ENCODE assay signal across 9 cellular contexts in genomic region chr2:208252766-208253492, GRCh38. TPM values are rescaled to one million over a fixed set of nuclear protein-coding genes. Genes with fewer than 3 reads are reported as not detected.
DNase-seq lines count a peak whose midpoint lies in the region; ATAC-seq, FAIRE-seq and TF ChIP-seq lines count a peak whose summit lies in the region.
"Had no signal": no experiment of that assay in that cellular context is flagged by ENCODE, and none has a peak within 500 bp of the region (broad histone marks: within the 10 kb centered on the region; RNA-seq: fewer than 3 reads in every experiment).

No MANE protein-coding gene starts in this region.

- H2AK5ac ChIP-seq in H1 (ENCODE audit: low read depth, low read length): no peak overlapping the region

- H2BK12ac ChIP-seq in H1 (ENCODE audit: low read depth, low read length): no peak overlapping the region

- TF ChIP-seq EP300 in H1 (IDR thresholded peaks at IDR 0.05; ENCODE audit: borderline replicate concordance in 1 of 2, low read depth in 2 of 2, low read length in 2 of 2): no peak

- no peak overlapping the region for H4K5ac ChIP-seq in H1 (ENCODE audit: insufficient read length, low read depth, low read length)

- no peak for TF ChIP-seq CTCF in CD4-positive, alpha-beta T cell (IDR thresholded peaks at IDR 0.05)
- no peak for TF ChIP-seq CTCF in H1 (IDR thresholded peaks at IDR 0.05; ENCODE audit: control extremely low read depth in 1 of 3, insufficient read depth in 1 of 3, low read depth in 1 of 3, low read length in 3 of 3)
- no peak for TF ChIP-seq CTCF in neural progenitor cell (IDR thresholded peaks at IDR 0.05)
- TF ChIP-seq CTCF in GM10248 (IDR thresholded peaks at IDR 0.05; ENCODE audit: control extremely low read depth, extremely low read depth, low read depth, missing control alignments): no peak

- POLR2A ChIA-PET in CD4-positive, alpha-beta T cell (lab: Charles Lee): interaction anchor here (3.9 kb wide), 1 partner anchor 14 kb away, joined by 51 read pairs; the partner anchor contains the start of gene PIKFYVE
- POLR2A ChIA-PET in H1 (lab: Charles Lee; ENCODE audit: partially characterized antibody) (interaction anchor here (0.8 to 7.0 kb wide), 7 partner anchors 12 to 142 kb away, joined by 3 to 68 read pairs (median 6); partner anchors contain the start of gene PIKFYVE), GM10248 (lab: Yijun Ruan, JAX) (no interaction called here)

- no peak overlapping the region for H3K4ac ChIP-seq in H1 (replicated peaks; ENCODE audit: insufficient read length, low read depth, low read length)

- H3K4me3 Mint-ChIP-seq in CD4-positive, alpha-beta T cell: peak overlapping the region; percentile 100
- H3K4me3 Mint-ChIP-seq in neural progenitor cell: peak overlapping the region; percentile 99

- H2BK5ac ChIP-seq in H1 (ENCODE audit: low read depth, low read length): no peak overlapping the region

- H3K79me1 ChIP-seq in H1 (ENCODE audit: low read depth, low read length): 0 out of 2 replicates have a peak, but pooled peaks cover 3% of the 10 kb centered on the region

- H3K9me3 ChIP-seq in CD4-positive, alpha-beta T cell (ENCODE audit: control insufficient read depth, low read length): no peaks in the 10 kb centered on the region
- no peaks in the 10 kb centered on the region for H3K9me3 ChIP-seq in H1 (ENCODE audit: insufficient read depth in 2 of 2, low read depth in 1 of 2, low read length in 1 of 2)
- no peaks in the 10 kb centered on the region for H3K9me3 ChIP-seq in neural progenitor cell (ENCODE audit: low read depth)

- H3K56ac ChIP-seq in H1 (replicated peaks; ENCODE audit: insufficient read length, low read depth, low read length): no peak overlapping the region

- no peak overlapping the region for H4K91ac ChIP-seq in H1 (replicated peaks; ENCODE audit: insufficient read length, low read length)

- H3K36me3 ChIP-seq in H1 (ENCODE audit: control insufficient read depth in 2 of 4, insufficient read depth in 4 of 4, low read length in 3 of 4): peaks cover 10 to 56% (median 29%) of the 10 kb centered on the region in 4 experiments
- H3K36me3 ChIP-seq in neural progenitor cell: peaks cover 30% of the 10 kb centered on the region

- no peaks in the 10 kb centered on the region for H3K9me3 Mint-ChIP-seq in CD4-positive, alpha-beta T cell
- no peaks in the 10 kb centered on the region for H3K9me3 Mint-ChIP-seq in neural progenitor cell

- no peak overlapping the region for H3K18ac ChIP-seq in H1 (ENCODE audit: extremely low read depth, low read length)

- no peak overlapping the region for H2BK20ac ChIP-seq in H1 (ENCODE audit: low read length)

- H3K4me1 ChIP-seq in H1 (replicated peaks in 1 of 4; ENCODE audit: control insufficient read depth in 3 of 4, insufficient read depth in 4 of 4, low read length in 3 of 4) (peaks cover 0 to 5% (median 3%) of the 10 kb centered on the region in 4 experiments; a peak in 2 of 7 replicates), neural progenitor cell (peaks cover 39% of the 10 kb centered on the region)

- H4K20me1 ChIP-seq in H1 (replicated peaks in 1 of 2; ENCODE audit: control insufficient read depth in 1 of 2, insufficient read depth in 2 of 2, low read length in 2 of 2): peaks cover 0 to 1% of the 10 kb centered on the region in 2 experiments
- H4K20me1 ChIP-seq in neural progenitor cell (ENCODE audit: low read depth): peaks cover 28% of the 10 kb centered on the region

- peaks cover 25% of the 10 kb centered on the region for H3K4me1 Mint-ChIP-seq in CD4-positive, alpha-beta T cell (ENCODE audit: low read depth)
- peaks cover 36% of the 10 kb centered on the region for H3K4me1 Mint-ChIP-seq in neural progenitor cell

- H3K36me3 Mint-ChIP-seq in CD4-positive, alpha-beta T cell (ENCODE audit: low read depth): peaks cover 62% of the 10 kb centered on the region
- H3K36me3 Mint-ChIP-seq in neural progenitor cell: peaks cover 35% of the 10 kb centered on the region

- TF ChIP-seq RAD21 in H1 (IDR thresholded peaks at IDR 0.05 in 1 of 2, conservative IDR thresholded peaks at IDR 0.05 in 1 of 2; ENCODE audit: low read depth in 2 of 2, low read length in 2 of 2): no peak

- CTCF ChIA-PET in CD4-positive, alpha-beta T cell (lab: Charles Lee): interaction anchor here (5.6 kb wide), 1 partner anchor 15 kb away, joined by 57 read pairs; the partner anchor contains the start of gene PIKFYVE
- CTCF ChIA-PET in H1 (lab: Charles Lee; ENCODE audit: partially characterized antibody) (interaction anchor here (1.0 to 6.2 kb wide), 10 partner anchors 14 to 179 kb away, joined by 3 to 53 read pairs (median 3); partner anchors contain the start of gene C2orf80), GM10248 (lab: Yijun Ruan, JAX) (interaction anchor here (1.1 to 4.0 kb wide), 12 partner anchors 12 to 213 kb away, joined by 3 to 39 read pairs (median 6); partner anchors contain the start of gene PIKFYVE)

- no peaks in the 10 kb centered on the region for H3K27me3 ChIP-seq in CD4-positive, alpha-beta T cell (ENCODE audit: control insufficient read depth, insufficient read depth, low read length)
- H3K27me3 ChIP-seq in H1 (replicated peaks in 1 of 4; ENCODE audit: control insufficient read depth in 3 of 4, extremely low read depth in 1 of 4, insufficient read depth in 3 of 4, low read length in 3 of 4) (no peaks in the 10 kb centered on the region), neural progenitor cell (no peaks in the 10 kb centered on the region)

- FAIRE-seq in H1 (lab: Jason Lieb, UNC): no peak

- no peak overlapping the region for H3K14ac ChIP-seq in H1 (ENCODE audit: insufficient read length)

- H3K23me2 ChIP-seq in H1 (ENCODE audit: low read depth, low read length): peaks cover 2% of the 10 kb centered on the region; the same call in 1 of the 2 replicates

- H3K9ac ChIP-seq in H1 (replicated peaks in 1 of 4; ENCODE audit: extremely low read depth in 1 of 4, low read depth in 3 of 4, low read length in 3 of 4) (no peak overlapping the region), neural progenitor cell (no peak overlapping the region)

- no peak for ATAC-seq in CD4-positive, alpha-beta T cell (ENCODE audit: poor library complexity)

- H2BK15ac ChIP-seq in H1 (ENCODE audit: low read length): no peak overlapping the region

- H2BK120ac ChIP-seq in H1 (replicated peaks; ENCODE audit: low read depth, low read length): no peak overlapping the region

- no peaks in the 10 kb centered on the region for H3K27me3 Mint-ChIP-seq in CD4-positive, alpha-beta T cell
- H3K27me3 Mint-ChIP-seq in neural progenitor cell (ENCODE audit: insufficient read depth, low read depth): no peaks in the 10 kb centered on the region

- DNase-seq in CD4-positive, alpha-beta T cell: no peak
- peak; percentile 45 for DNase-seq in MV-4-11 (lab: John Stamatoyannopoulos, UW)
- no peak for DNase-seq in H1 (ENCODE audit: low read depth in 1 of 2, low spot score in 2 of 2)
- no peak for DNase-seq in neural progenitor cell (ENCODE audit: low spot score)
- DNase-seq in NCI-H1417 treated with DMSO at 0.1 percent for 48 hours (lab: John Stamatoyannopoulos, UW): no peak
- no peak for DNase-seq in GM10248 (ENCODE audit: extremely low spot score)
- DNase-seq in mucosa of gallbladder (ENCODE audit: low spot score): no peak
- no peak for DNase-seq in NCI-H146 treated with DMSO at 0.1 percent for 48 hours (lab: John Stamatoyannopoulos, UW; ENCODE audit: unreplicated experiment)
- DNase-seq: SW 1271 had no signal

- no peak overlapping the region for H2AFZ ChIP-seq in H1 (ENCODE audit: low read length)
- H2AFZ ChIP-seq in neural progenitor cell (replicated peaks): no peak overlapping the region

- peak overlapping the region in 3 of 4 experiments; percentile 85 to 99 (median 99); a peak in 5 of 8 replicates for H3K4me3 ChIP-seq in H1 (ENCODE audit: extremely low read depth in 1 of 4, insufficient read depth in 2 of 4, low read depth in 3 of 4, low read length in 4 of 4)
- peak overlapping the region; percentile 83 for H3K4me3 ChIP-seq in neural progenitor cell

- peak overlapping the region; percentile 74 for H3K27ac Mint-ChIP-seq in CD4-positive, alpha-beta T cell
- H3K27ac Mint-ChIP-seq in neural progenitor cell: no peak overlapping the region

- 82% methylated on average over 2 of the region's 2 CpGs; no CpG with 5 or more reads in 1 of the 2 experiments for WGBS in H1 (ENCODE audit: extremely low coverage in 1 of 2, insufficient coverage in 1 of 2, insufficient read length in 1 of 2, insufficient replicate concordance in 2 of 2, low coverage in 1 of 2, low lambda C conversion rate in 2 of 2, missing lambda C conversion rate in 1 of 2), 2 experiments

- H3F3A ChIP-seq in neural progenitor cell (ENCODE audit: low read depth): peaks cover 34% of the 10 kb centered on the region

- no peak overlapping the region for H3K27ac ChIP-seq in CD4-positive, alpha-beta T cell (ENCODE audit: low read depth, low read length)
- H3K27ac ChIP-seq in H1 (ENCODE audit: low read depth, low read length) (no peak overlapping the region), neural progenitor cell (no peak overlapping the region)

- H3K79me2 ChIP-seq in H1 (ENCODE audit: control insufficient read depth in 1 of 2, insufficient read depth in 2 of 2, low read length in 2 of 2): peaks cover 3 to 30% of the 10 kb centered on the region in 2 experiments; a peak in 3 of 4 replicates
- peaks cover 54% of the 10 kb centered on the region for H3K79me2 ChIP-seq in neural progenitor cell (ENCODE audit: low read depth)

- no peak overlapping the region for H4K8ac ChIP-seq in H1 (ENCODE audit: extremely low read depth, insufficient read depth, low read length)

- H3K23ac ChIP-seq in H1 (ENCODE audit: insufficient read length): no peak overlapping the region

- no peak for TF ChIP-seq POLR2A in H1 (IDR thresholded peaks at IDR 0.05; ENCODE audit: control extremely low read depth in 1 of 2, low read depth in 2 of 2, low read length in 2 of 2)

- peak overlapping the region; percentile 70 to 85; a peak in 3 of 4 replicates for H3K4me2 ChIP-seq in H1 (ENCODE audit: insufficient read depth in 1 of 2, low read depth in 2 of 2, low read length in 2 of 2)
- peak overlapping the region; percentile 78 for H3K4me2 ChIP-seq in neural progenitor cell

- intact Hi-C loops in CD4-positive, alpha-beta T cell (cut with DNase I, micrococcal nuclease): loop anchor here (5.0 to 10.0 kb wide), 7 partner anchors 81 to 1752 kb away; partner anchors contain the start of genes CCNYL1 (in 1 of the 2), KLF7 (in 1 of the 2), METTL21A (in 1 of the 2) and PLEKHM3 (in 1 of the 2)

RNA-seq across cellular contexts. Expression of gene IDH1, which starts 1.9 kb away (rescaled TPM):
- total RNA-seq in CD4-positive, alpha-beta T cell: 1 to 10 TPM; 3.0 to 3.4 TPM
- 379 and 398 TPM in 2 replicates for total RNA-seq in H1 (2021; fragmentation: NEBNext Ultra II Directional; extraction: Animal tissue kit (Norgen Biotek cat#: 25700))
- polyA plus RNA-seq in H1 (2011; rRNA removed): 115 and 174 TPM in 2 replicates
- polyA plus RNA-seq in H1 (2011; cell fraction: cytosol; rRNA removed): 268 TPM
- polyA plus RNA-seq in H1 (2011; cell fraction: nucleus; rRNA removed): 93.8 TPM
- 219 to 322 TPM (median 251 TPM) in 4 replicates for polyA plus RNA-seq in H1 (2012, experiment 1 of 2)
- 47.0 TPM for polyA plus RNA-seq in H1 (2012, experiment 2 of 2)
- polyA plus RNA-seq in H1 (2013, experiment 1 of 2): 281 TPM
- polyA plus RNA-seq in H1 (2013, experiment 2 of 2): 281 TPM
- polyA minus RNA-seq in H1 (2011; rRNA and poly(A)+ RNA removed): 238 and 293 TPM in 2 replicates
- 164 TPM for polyA minus RNA-seq in H1 (2011; cell fraction: cytosol; rRNA and poly(A)+ RNA removed)
- 137 TPM for polyA minus RNA-seq in H1 (2011; cell fraction: nucleus; rRNA and poly(A)+ RNA removed)
- total RNA-seq in neural progenitor cell (ENCODE audit: low replicate concordance) (236 and 308 TPM in 2 replicates), mucosa of gallbladder (239 TPM)

RNA-seq across cellular contexts. Expression of gene PIKFYVE, which starts 13.1 kb away (rescaled TPM):
- 10 to 100 TPM; 29.3 to 29.9 TPM for total RNA-seq in CD4-positive, alpha-beta T cell
- total RNA-seq in H1 (2021; fragmentation: NEBNext Ultra II Directional; extraction: Animal tissue kit (Norgen Biotek cat#: 25700)): 33.5 and 35.8 TPM in 2 replicates
- polyA plus RNA-seq in H1 (2011; rRNA removed): 7.4 and 8.8 TPM in 2 replicates
- polyA plus RNA-seq in H1 (2011; cell fraction: cytosol; rRNA removed): 12.5 TPM
- polyA plus RNA-seq in H1 (2011; cell fraction: nucleus; rRNA removed): 19.3 TPM
- polyA plus RNA-seq in H1 (2012, experiment 1 of 2): 7.7 to 15.2 TPM (median 10.9 TPM) in 4 replicates
- polyA plus RNA-seq in H1 (2012, experiment 2 of 2): 0.55 TPM
- polyA plus RNA-seq in H1 (2013, experiment 1 of 2): 15.0 TPM
- polyA plus RNA-seq in H1 (2013, experiment 2 of 2): 14.8 TPM
- polyA minus RNA-seq in H1 (2011; rRNA and poly(A)+ RNA removed): 54.9 and 78.0 TPM in 2 replicates
- 27.2 TPM for polyA minus RNA-seq in H1 (2011; cell fraction: cytosol; rRNA and poly(A)+ RNA removed)
- 81.6 TPM for polyA minus RNA-seq in H1 (2011; cell fraction: nucleus; rRNA and poly(A)+ RNA removed)
- total RNA-seq in neural progenitor cell (ENCODE audit: low replicate concordance) (44.0 and 51.6 TPM in 2 replicates), mucosa of gallbladder (23.3 TPM)

Comparison
In these comparisons a context has a peak if more than half of its experiments do, and no peak if none do; other contexts are left out.
1. RNA of gene IDH1, which starts 1.9 kb away (total RNA-seq): 379 to 398 TPM in H1, 236 to 308 TPM in neural progenitor cell and 239 TPM in mucosa of gallbladder (single experiment); 3.0 to 3.4 TPM in CD4-positive, alpha-beta T cell; every median in the first group is over 10 times any median in the second.